In the genomic region with DNA sequence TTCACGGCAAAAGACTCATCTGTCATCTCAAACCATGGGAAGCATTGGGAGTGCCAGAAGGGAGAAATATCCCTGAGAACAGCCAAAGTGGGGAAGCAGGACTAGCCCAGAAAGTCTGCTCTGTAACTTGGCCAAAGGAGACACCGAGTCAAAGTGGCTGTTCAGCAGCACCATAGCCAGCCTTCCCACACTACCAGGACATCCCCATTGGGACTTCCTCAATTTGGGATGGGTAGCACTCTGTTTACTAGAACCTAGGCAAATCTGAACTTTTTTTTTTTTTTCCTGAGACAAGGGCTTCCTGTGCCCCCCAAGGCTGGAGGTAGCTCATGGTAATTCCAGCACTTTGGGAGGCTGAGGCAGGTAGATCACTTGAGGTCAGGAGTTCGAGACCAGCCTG, we compare ENCODE assay signal across 18 cellular contexts.
A peak's percentile ranks its signal among the peaks of the same experiment; 100 is the strongest.
DNase-seq lines count a peak whose midpoint lies in the region; ATAC-seq, FAIRE-seq and TF ChIP-seq lines count a peak whose summit lies in the region.
"Had no signal": no experiment of that assay in that cellular context is flagged by ENCODE, and none has a peak within 500 bp of the region (broad histone marks: within the 10 kb centered on the region; RNA-seq: fewer than 3 reads in every experiment).

No MANE protein-coding gene starts in this region.

- H3K9me3 ChIP-seq in H9 (ENCODE audit: control insufficient read depth, low read depth, low read length) = no peaks in the 10 kb centered on the region
- 0 out of 2 replicates have a peak, but pooled peaks cover 6% of the 10 kb centered on the region for H3K9me3 ChIP-seq in OCI-LY3 (ENCODE audit: insufficient read depth, low read length)
- H3K9me3 ChIP-seq in K562 (replicated peaks; ENCODE audit: control insufficient read depth, insufficient read depth, low read depth, low read length) = no peaks in the 10 kb centered on the region
- peaks cover 6 to 33% of the 10 kb centered on the region in 2 donors for H3K9me3 ChIP-seq in neuronal stem cell (replicated peaks in 1 of 2; ENCODE audit: control insufficient read depth in 2 of 2, insufficient read depth in 1 of 2, low read depth in 1 of 2, low read length in 2 of 2)

- H3K79me1 ChIP-seq in H9 (ENCODE audit: insufficient read depth, low read depth, low read length, poor library complexity, severe bottlenecking) (peaks cover 3% of the 10 kb centered on the region), neuronal stem cell (ENCODE audit: low read depth, low read length) (no peaks in the 10 kb centered on the region)

- H3K4me2 ChIP-seq in H9 (ENCODE audit: insufficient read depth, insufficient read length, low read length) = no peak overlapping the region
- H3K4me2 ChIP-seq in OCI-LY3 (ENCODE audit: low read length) = peak overlapping the region; percentile 36
- no peak overlapping the region for H3K4me2 ChIP-seq in K562 (ENCODE audit: insufficient read depth, low read length)
- no peak overlapping the region for H3K4me2 ChIP-seq in neuronal stem cell (ENCODE audit: insufficient read depth, low read length, poor library complexity, severe bottlenecking)

- no peak overlapping the region for H3K27ac ChIP-seq in H9 (ENCODE audit: insufficient read length, low read depth, low read length)
- H3K27ac ChIP-seq in OCI-LY3 (ENCODE audit: low read length) = no peak overlapping the region
- H3K27ac ChIP-seq in K562 (ENCODE audit: extremely low read depth, low read depth, low read length) = no peak overlapping the region
- H3K27ac ChIP-seq in neuronal stem cell (replicated peaks; ENCODE audit: low read length) = no peak overlapping the region

- intact Hi-C loops in K562 (cut with micrococcal nuclease) = no loop called here

- no peak for TF ChIP-seq EP300 in K562 (IDR thresholded peaks at IDR 0.05; ENCODE audit: low read length)

- H2BK12ac ChIP-seq in H9 (ENCODE audit: insufficient read length, low read depth, low read length) = no peak overlapping the region
- no peak overlapping the region for H2BK12ac ChIP-seq in neuronal stem cell (ENCODE audit: low read length)

- peak overlapping the region; percentile 8; the same call in 1 of the 2 replicates for H3K4me3 ChIP-seq in OCI-LY3 (ENCODE audit: low read length)
- no peak overlapping the region for H3K4me3 ChIP-seq in K562
- no peak overlapping the region for H3K4me3 ChIP-seq in neuronal stem cell (ENCODE audit: low read length in 2 of 2)

- no peaks in the 10 kb centered on the region for H3K4me1 Mint-ChIP-seq in H9

- no peak for ATAC-seq in K562
- ATAC-seq: HepG2 had no signal

- H3K36me3 ChIP-seq in OCI-LY3 (replicated peaks; ENCODE audit: low read depth, low read length) = peaks cover 6% of the 10 kb centered on the region
- H3K36me3 ChIP-seq in K562 (ENCODE audit: control insufficient read depth, insufficient read depth, low read length) = no peaks in the 10 kb centered on the region
- H3K36me3 ChIP-seq in neuronal stem cell (replicated peaks in 1 of 2; ENCODE audit: control insufficient read depth in 2 of 2, insufficient read depth in 2 of 2, low read length in 2 of 2) = peaks cover 15 to 89% of the 10 kb centered on the region in 2 donors

- H3K9me3 Mint-ChIP-seq in H9 = peaks cover 7 to 13% of the 10 kb centered on the region in 2 experiments; a peak in 4 of 5 replicates
- H3K9me3 Mint-ChIP-seq: CD4-positive, alpha-beta T cell had no signal

- H2AFZ ChIP-seq in H9 (ENCODE audit: low read length) (no peak overlapping the region), OCI-LY3 (ENCODE audit: low read depth, low read length) (peak overlapping the region; percentile 92), K562 (ENCODE audit: low read depth, low read length) (no peak overlapping the region), neuronal stem cell (ENCODE audit: low read length) (no peak overlapping the region)

- no peak overlapping the region for H3K9ac ChIP-seq in H9 (ENCODE audit: extremely low read depth, insufficient read length, low read length)
- H3K9ac ChIP-seq in OCI-LY3 (ENCODE audit: low read length) = no peak overlapping the region
- H3K9ac ChIP-seq in K562 (ENCODE audit: insufficient read depth in 1 of 2, low read depth in 2 of 2, low read length in 2 of 2) = no peak overlapping the region
- no peak overlapping the region for H3K9ac ChIP-seq in neuronal stem cell (ENCODE audit: low read depth, low read length, poor library complexity)

- no CpG with 5 or more reads among the region's 3 CpGs for WGBS in H9 (ENCODE audit: extremely low coverage, insufficient read length, low lambda C conversion rate)
- WGBS in K562 (ENCODE audit: insufficient coverage, low coverage, missing lambda C conversion rate) = 0% methylated on average over 3 of the region's 3 CpGs
- no CpG with 5 or more reads among the region's 3 CpGs for WGBS in neuronal stem cell (ENCODE audit: extremely low coverage in 2 of 2, insufficient read length in 2 of 2, insufficient replicate concordance in 1 of 2), 2 donors

- no peak for TF ChIP-seq RAD21 in K562 (CRISPR knock-in tag; conservative IDR thresholded peaks at IDR 0.05 in 1 of 2, IDR thresholded peaks at IDR 0.05 in 1 of 2)

- H3K23ac ChIP-seq in H9 (ENCODE audit: insufficient read length, low read depth, low read length) (no peak overlapping the region), neuronal stem cell (ENCODE audit: low read depth, low read length, poor library complexity) (no peak overlapping the region)

- no peak for DNase-seq in H9
- DNase-seq in K562 (ENCODE audit: extremely low read depth in 1 of 4, low spot score in 3 of 4) = no peak
- no peak for DNase-seq in DMS153 treated with DMSO at 0.1 percent for 48 hours (lab: John Stamatoyannopoulos, UW; ENCODE audit: unreplicated experiment)
- no peak for DNase-seq in middle frontal gyrus (ENCODE audit: extremely low spot score, low spot score)
- no peak for DNase-seq in neuronal stem cell (ENCODE audit: low spot score)
- DNase-seq: ACHN; BE2C; C1 segment of cervical spinal cord; CD4-positive, alpha-beta T cell; DMS153; DMS79 treated with DMSO at 0.1 percent for 48 hours; GF-D8; GOT3; H7 had no signal

- H3K18ac ChIP-seq in H9 (ENCODE audit: insufficient read length, low read depth, low read length) (no peak overlapping the region), neuronal stem cell (ENCODE audit: low read length) (no peak overlapping the region)

- H3K4me1 ChIP-seq in H9 (ENCODE audit: insufficient read depth, low read length) (no peaks in the 10 kb centered on the region), OCI-LY3 (ENCODE audit: low read length) (peaks cover 12% of the 10 kb centered on the region), K562 (replicated peaks in 1 of 2; ENCODE audit: control insufficient read depth in 2 of 2, insufficient read depth in 2 of 2, low read length in 2 of 2) (no peaks in the 10 kb centered on the region; a peak in 1 of 5 replicates), neuronal stem cell (ENCODE audit: control insufficient read depth in 2 of 2, insufficient read depth in 1 of 2, low read depth in 1 of 2, low read length in 2 of 2) (no peaks in the 10 kb centered on the region)

- H3K14ac ChIP-seq in H9 (ENCODE audit: insufficient read depth, low read length) (no peak overlapping the region), neuronal stem cell (ENCODE audit: low read length) (no peak overlapping the region)

- H3K9me1 ChIP-seq in K562 (ENCODE audit: control insufficient read depth, insufficient read depth, low read length) = no peaks in the 10 kb centered on the region

- H3K23me2 ChIP-seq in H9 (ENCODE audit: insufficient read length, low read depth, low read length, poor library complexity, severe bottlenecking) = no peaks in the 10 kb centered on the region

- no peaks in the 10 kb centered on the region; the same call in 1 of the 2 replicates for H3K79me2 ChIP-seq in H9 (ENCODE audit: insufficient read depth, low read length)
- no peaks in the 10 kb centered on the region for H3K79me2 ChIP-seq in OCI-LY3 (ENCODE audit: low read length)
- no peaks in the 10 kb centered on the region for H3K79me2 ChIP-seq in K562 (ENCODE audit: control insufficient read depth, insufficient read depth, low read length)

- no peak for TF ChIP-seq CTCF in H9 (conservative IDR thresholded peaks at IDR 0.05)
- no peak for TF ChIP-seq CTCF in OCI-LY3 (IDR thresholded peaks at IDR 0.05; ENCODE audit: low read depth, low read length)
- no peak for TF ChIP-seq CTCF in K562 (IDR thresholded peaks at IDR 0.05 in 2 of 3, conservative IDR thresholded peaks at IDR 0.05 in 1 of 3; ENCODE audit: insufficient read depth in 2 of 3, low read depth in 1 of 3, low read length in 3 of 3)

- no peaks in the 10 kb centered on the region for H4K20me1 ChIP-seq in H9 (ENCODE audit: control insufficient read depth, insufficient read depth, insufficient read length)
- no peaks in the 10 kb centered on the region for H4K20me1 ChIP-seq in OCI-LY3 (ENCODE audit: insufficient read depth, low read length)
- no peaks in the 10 kb centered on the region for H4K20me1 ChIP-seq in K562 (replicated peaks; ENCODE audit: control insufficient read depth, insufficient read depth, low read length)

- H4K91ac ChIP-seq in H9 (ENCODE audit: insufficient read length, low read depth, low read length) (no peak overlapping the region), neuronal stem cell (ENCODE audit: low read depth, low read length, poor library complexity) (no peak overlapping the region)

- peak overlapping the region in 2 of 3 experiments; percentile 17 to 43; a peak in 3 of 7 replicates for H3K27ac Mint-ChIP-seq in H9
- H3K27ac Mint-ChIP-seq: CD4-positive, alpha-beta T cell; IgD-negative memory B cell had no signal

- H4K5ac ChIP-seq in H9 (ENCODE audit: insufficient read length, low read depth, low read length) = no peak overlapping the region

- no peaks in the 10 kb centered on the region for H3K27me3 ChIP-seq in H9 (ENCODE audit: insufficient read depth, low read length)
- H3K27me3 ChIP-seq in OCI-LY3 (ENCODE audit: low read depth, low read length) = no peaks in the 10 kb centered on the region
- H3K27me3 ChIP-seq in K562 (ENCODE audit: control insufficient read depth in 2 of 2, insufficient read depth in 2 of 2, low read length in 2 of 2) = peaks cover 4 to 17% of the 10 kb centered on the region in 2 experiments; a peak in 3 of 5 replicates
- no peaks in the 10 kb centered on the region for H3K27me3 ChIP-seq in neuronal stem cell (ENCODE audit: control insufficient read depth in 3 of 3, insufficient read depth in 3 of 3, low read depth in 1 of 3, low read length in 3 of 3)
- H3K27me3 ChIP-seq: BE2C had no signal

- no peaks in the 10 kb centered on the region for H3K27me3 Mint-ChIP-seq in H9 (ENCODE audit: low read depth)
- H3K27me3 Mint-ChIP-seq: IgD-negative memory B cell had no signal

- H2BK20ac ChIP-seq in H9 (ENCODE audit: low read depth, low read length, poor library complexity, severe bottlenecking) = no peak overlapping the region

- in situ Hi-C loops in K562 (cut with MboI) = no loop called here

- H3K4ac ChIP-seq in H9 (ENCODE audit: low read depth, low read length) = no peak overlapping the region
- H3K4ac ChIP-seq in neuronal stem cell (ENCODE audit: low read length) = no peak overlapping the region

- H3K56ac ChIP-seq in H9 (ENCODE audit: insufficient read length, low read depth, low read length) = no peak overlapping the region

- CTCF ChIA-PET in K562 (lab: Yijun Ruan, JAX; ENCODE audit: low intra/inter-chr PET ratio) = interaction anchor here (0.6 to 1.6 kb wide), 3 partner anchors 20 to 85 kb away, joined by 3 to 8 read pairs (median 4); no protein-coding TSS in a partner anchor

- peaks cover 39 to 64% (median 57%) of the 10 kb centered on the region in 3 experiments for H3K36me3 Mint-ChIP-seq in H9 (ENCODE audit: insufficient read depth in 1 of 3, low read depth in 3 of 3)
- H3K36me3 Mint-ChIP-seq: IgD-negative memory B cell had no signal

- no peak overlapping the region for H2BK120ac ChIP-seq in H9 (ENCODE audit: low read depth, low read length, poor library complexity, severe bottlenecking)
- no peak overlapping the region for H2BK120ac ChIP-seq in neuronal stem cell (ENCODE audit: low read depth, low read length)

- POLR2A ChIA-PET in K562 (lab: Yijun Ruan, JAX) = no interaction called here

- H4K8ac ChIP-seq in H9 (replicated peaks; ENCODE audit: insufficient read length, low read depth, low read length) (no peak overlapping the region), neuronal stem cell (ENCODE audit: low read depth, low read length) (no peak overlapping the region)

- TF ChIP-seq POLR2A in K562 (conservative IDR thresholded peaks at IDR 0.05) = no peak

- H2BK15ac ChIP-seq in H9 (ENCODE audit: low read depth, low read length) = no peak overlapping the region
- H2BK15ac ChIP-seq in neuronal stem cell (ENCODE audit: low read length) = no peak overlapping the region

- BruUV-seq in K562 (replicated peaks; lab: Mats Ljungman, UMichigan) = no TSS peak

- no peak overlapping the region for H2AK5ac ChIP-seq in H9 (ENCODE audit: insufficient read length, low read length)
- H2AK5ac ChIP-seq in neuronal stem cell (ENCODE audit: low read depth, low read length) = no peak overlapping the region

- FAIRE-seq in K562 (lab: Jason Lieb, UNC) = no peak
- FAIRE-seq: A204.1, HepG2 had no signal

- H3T11ph ChIP-seq in H9 (ENCODE audit: low read length) = no peak overlapping the region

- no peak overlapping the region for H2BK5ac ChIP-seq in H9 (ENCODE audit: insufficient read length, low read length)
- no peak overlapping the region for H2BK5ac ChIP-seq in neuronal stem cell (ENCODE audit: low read length)

- H3K4me3 Mint-ChIP-seq in H9 = no peak overlapping the region
- H3K4me3 Mint-ChIP-seq: CD4-positive, alpha-beta T cell; IgD-negative memory B cell had no signal
